10 cellular contexts compared by ENCODE assay signal in the genomic region with DNA sequence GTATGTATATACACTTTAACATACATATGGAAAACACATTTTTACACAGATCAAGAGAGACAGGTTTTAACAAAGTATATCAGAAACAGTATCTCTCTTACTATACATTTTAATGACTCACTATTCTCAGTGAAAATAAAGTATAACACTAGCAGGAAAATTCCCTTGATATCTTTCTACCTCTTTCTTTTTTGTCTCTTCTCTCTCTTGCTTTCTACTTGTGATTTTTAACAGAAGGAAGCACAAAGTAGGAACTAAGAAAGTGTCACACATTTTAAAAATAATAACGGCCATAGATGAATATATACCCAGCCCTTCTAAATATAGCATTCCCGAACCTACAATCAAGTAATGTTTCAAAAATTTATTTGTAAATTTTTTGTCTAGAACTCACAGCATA. TPM values are rescaled to one million over a fixed set of nuclear protein-coding genes. Genes with fewer than 3 reads are reported as not detected.
DNase-seq lines count a peak whose midpoint lies in the region; ATAC-seq and TF ChIP-seq lines count a peak whose summit lies in the region.
"Had no signal": no experiment of that assay in that cellular context is flagged by ENCODE, and none has a peak within 500 bp of the region (broad histone marks: within the 10 kb centered on the region; RNA-seq: fewer than 3 reads in every experiment).

No MANE protein-coding gene starts in this region.

- H3K79me2 ChIP-seq in hepatocyte, result peaks cover 75% of the 10 kb centered on the region

- no peaks in the 10 kb centered on the region for H3K27me3 ChIP-seq in hepatocyte

- H2AFZ ChIP-seq in hepatocyte, result no peak overlapping the region

- no peaks in the 10 kb centered on the region for H3K9me2 ChIP-seq in hepatocyte (replicated peaks; ENCODE audit: insufficient read depth)

- H3K36me3 Mint-ChIP-seq in T-helper 2 cell treated with Interferon-gamma antibody and Interleukin-4, amounts not matched to agents 5 μg/mL and 100 μg/mL, for 36 hours (ENCODE audit: low read depth), result peaks cover 7% of the 10 kb centered on the region

- intact Hi-C loops in head of caudate nucleus (cut with DNase I), result no loop called here

- H4K20me1 ChIP-seq in hepatocyte (ENCODE audit: insufficient read depth, poor library complexity, severe bottlenecking), result no peaks in the 10 kb centered on the region

- no peak for ATAC-seq in stimulated activated naive CD8-positive, alpha-beta T cell treated with anti-CD3 and anti-CD28 coated beads, Interleukin-15, amount 100 ng/mL, for 72 hours

- peak overlapping the region; percentile 28 for H3K4me3 Mint-ChIP-seq in T-helper 2 cell treated with Interferon-gamma antibody and Interleukin-4, amounts not matched to agents 5 μg/mL and 100 μg/mL, for 36 hours
- H3K4me3 Mint-ChIP-seq in stimulated activated naive CD8-positive, alpha-beta T cell treated with anti-CD3 and anti-CD28 coated beads, Interleukin-15, amount 100 ng/mL, for 72 hours, result peak overlapping the region; percentile 48 to 85

- H3K4me1 ChIP-seq in hepatocyte (ENCODE audit: insufficient read depth), result peaks cover 8% of the 10 kb centered on the region

- peak overlapping the region; percentile 41 for H3K27ac ChIP-seq in hepatocyte

- peak overlapping the region; percentile 42 for H3K27ac Mint-ChIP-seq in T-helper 2 cell treated with Interferon-gamma antibody and Interleukin-4, amounts not matched to agents 5 μg/mL and 100 μg/mL, for 36 hours
- H3K27ac Mint-ChIP-seq in stimulated activated naive CD8-positive, alpha-beta T cell treated with anti-CD3 and anti-CD28 coated beads, Interleukin-15, amount 100 ng/mL, for 72 hours, result peak overlapping the region; percentile 1 to 94

- H3K27me3 Mint-ChIP-seq in T-helper 2 cell treated with Interferon-gamma antibody and Interleukin-4, amounts not matched to agents 5 μg/mL and 100 μg/mL, for 36 hours (ENCODE audit: low read depth), result no peaks in the 10 kb centered on the region
- no peaks in the 10 kb centered on the region for H3K27me3 Mint-ChIP-seq in stimulated activated naive CD8-positive, alpha-beta T cell treated with anti-CD3 and anti-CD28 coated beads, Interleukin-15, amount 100 ng/mL, for 72 hours

- H3K4me3 ChIP-seq in WI38 (ENCODE audit: low read depth, low read length), result 0 out of 2 replicates have a peak overlapping the region, but pooled peaks have one; percentile 13
- no peak overlapping the region for H3K4me3 ChIP-seq in hepatocyte

- H3K36me3 ChIP-seq in hepatocyte (replicated peaks; ENCODE audit: insufficient read depth, low read depth), result no peaks in the 10 kb centered on the region

- peaks cover 41% of the 10 kb centered on the region for H3K4me1 Mint-ChIP-seq in T-helper 2 cell treated with Interferon-gamma antibody and Interleukin-4, amounts not matched to agents 5 μg/mL and 100 μg/mL, for 36 hours (ENCODE audit: low read depth)
- H3K4me1 Mint-ChIP-seq in stimulated activated naive CD8-positive, alpha-beta T cell treated with anti-CD3 and anti-CD28 coated beads, Interleukin-15, amount 100 ng/mL, for 72 hours, result peaks cover 46% of the 10 kb centered on the region

- WGBS in hepatocyte (ENCODE audit: low lambda C conversion rate, missing lambda C conversion rate), result 85% methylated on average over 2 of the region's 2 CpGs

- TF ChIP-seq CTCF in WI38 (IDR thresholded peaks at IDR 0.05; ENCODE audit: low read depth, low read length) (no peak), hepatocyte (IDR thresholded peaks at IDR 0.05; ENCODE audit: poor library complexity) (no peak)

- H3K9me3 ChIP-seq in hepatocyte (ENCODE audit: low read depth), result no peaks in the 10 kb centered on the region

- H3K4me2 ChIP-seq in hepatocyte, result peak overlapping the region; percentile 1

- no peaks in the 10 kb centered on the region for H3K9me3 Mint-ChIP-seq in T-helper 2 cell treated with Interferon-gamma antibody and Interleukin-4, amounts not matched to agents 5 μg/mL and 100 μg/mL, for 36 hours
- no peaks in the 10 kb centered on the region for H3K9me3 Mint-ChIP-seq in stimulated activated naive CD8-positive, alpha-beta T cell treated with anti-CD3 and anti-CD28 coated beads, Interleukin-15, amount 100 ng/mL, for 72 hours

- no peak for DNase-seq in T-helper 2 cell treated with Interferon-gamma antibody and Interleukin-4, amounts not matched to agents 5 μg/mL and 100 μg/mL, for 36 hours (ENCODE audit: low spot score)
- DNase-seq in T-helper 2 cell (no peak), hepatocyte (ENCODE audit: low spot score) (no peak), head of caudate nucleus (no peak), kidney tubule cell (ENCODE audit: low spot score) (no peak), mucosa of gallbladder (ENCODE audit: low spot score) (no peak)
- no peak for DNase-seq in stimulated activated naive CD8-positive, alpha-beta T cell treated with anti-CD3 and anti-CD28 coated beads, Interleukin-15, amount 100 ng/mL, for 72 hours
- DNase-seq: activated naive CD4-positive, alpha-beta T cell treated with Interleukin-2 at 50 U/mL for 16 hours; NCI-H446 treated with DMSO at 0.1 percent for 48 hours had no signal

RNA-seq across cellular contexts. Expression of a gene that starts 4.8 kb away (rescaled TPM):
- 19.7 and 20.7 TPM in 2 replicates for total RNA-seq in hepatocyte
- 3.2 and 3.9 TPM in 2 replicates for polyA plus RNA-seq in hepatocyte
- 26.9 TPM for total RNA-seq in mucosa of gallbladder
